31 cellular contexts compared by ENCODE assay signal in the genomic region with DNA sequence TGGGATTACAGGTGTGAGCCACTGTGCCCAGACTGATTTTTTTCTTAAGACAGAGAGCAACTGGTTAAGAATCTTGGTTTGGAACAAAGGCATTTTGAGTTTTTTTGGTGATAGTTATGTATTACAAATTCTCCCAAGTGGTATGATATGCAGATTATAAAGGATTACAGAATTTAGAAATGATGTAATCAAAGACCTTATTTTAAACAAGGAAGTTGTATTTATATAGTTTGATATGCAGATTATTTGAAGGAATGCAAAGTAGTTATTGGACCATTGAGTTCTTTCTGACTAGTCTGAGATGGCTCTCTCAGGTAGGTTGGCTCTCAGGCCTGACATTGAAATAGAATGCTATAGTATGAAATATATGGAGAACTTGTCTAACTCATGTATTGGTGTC. TPM values are rescaled to one million over a fixed set of nuclear protein-coding genes. Genes with fewer than 3 reads are reported as not detected.
"Had no signal": no experiment of that assay in that cellular context is flagged by ENCODE, and none has a peak within 500 bp of the region (broad histone marks: within the 10 kb centered on the region; RNA-seq: fewer than 3 reads in every experiment).

No MANE protein-coding gene starts in this region.

- H3K9ac ChIP-seq: neural progenitor cell, parathyroid adenoma had no signal

- H3K27ac ChIP-seq: neural progenitor cell, ovary, parathyroid adenoma, psoas muscle, skin epidermis, stomach, thoracic aorta, thyroid gland, tibial nerve, upper lobe of left lung, vagina had no signal

- H3K4me2 ChIP-seq: neural progenitor cell had no signal

- H3K36me3 ChIP-seq: neural progenitor cell, ovary had no signal

- H2AFZ ChIP-seq: neural progenitor cell, parathyroid adenoma had no signal

- H3K27ac Mint-ChIP-seq: natural killer cell; nephron; neural progenitor cell; progenitor cell of endocrine pancreas; stimulated activated effector memory CD8-positive, alpha-beta T cell treated with anti-CD3 and anti-CD28 coated beads, Interleukin-12 subunit alpha, Interleukin-12 subunit beta, amount 100 ng/mL, for 72 hours; stimulated activated naive B cell treated with anti-CD40 and anti-IgM and Interleukin-4, amounts not matched to agents 10 μg/mL and 1 μg/mL and 100 μg/mL, for 72 hours; stimulated activated naive CD8-positive, alpha-beta T cell treated with anti-CD3 and anti-CD28 coated beads, Interleukin-15, Interleukin-2, amounts not matched to agents 100 ng/mL and 50 ng/mL, for 24 hours had no signal

- H3K4me3 Mint-ChIP-seq: natural killer cell; nephron; neural progenitor cell; stimulated activated effector memory CD8-positive, alpha-beta T cell treated with anti-CD3 and anti-CD28 coated beads, Interleukin-12 subunit alpha, Interleukin-12 subunit beta, amount 100 ng/mL, for 72 hours; stimulated activated naive B cell treated with anti-CD40 and anti-IgM and Interleukin-4, amounts not matched to agents 10 μg/mL and 1 μg/mL and 100 μg/mL, for 72 hours; stimulated activated naive CD8-positive, alpha-beta T cell treated with anti-CD3 and anti-CD28 coated beads, Interleukin-15, Interleukin-2, amounts not matched to agents 100 ng/mL and 50 ng/mL, for 24 hours had no signal

- H3K27me3 Mint-ChIP-seq: progenitor cell of endocrine pancreas; stimulated activated naive B cell treated with anti-CD40 and anti-IgM and Interleukin-4, amounts not matched to agents 10 μg/mL and 1 μg/mL and 100 μg/mL, for 72 hours; stimulated activated naive CD8-positive, alpha-beta T cell treated with anti-CD3 and anti-CD28 coated beads, Interleukin-15, Interleukin-2, amounts not matched to agents 100 ng/mL and 50 ng/mL, for 24 hours had no signal

- H3K4me3 ChIP-seq: neural progenitor cell, ovary, psoas muscle, skin epidermis, stomach, thoracic aorta, thyroid gland, tibial nerve, upper lobe of left lung, vagina had no signal

- H3K9me3 ChIP-seq: ovary, psoas muscle, stomach, thoracic aorta, thyroid gland, tibial nerve, upper lobe of left lung, vagina had no signal

- H3K9me3 Mint-ChIP-seq: natural killer cell; nephron; neural progenitor cell; stimulated activated effector memory CD8-positive, alpha-beta T cell treated with anti-CD3 and anti-CD28 coated beads, Interleukin-12 subunit alpha, Interleukin-12 subunit beta, amount 100 ng/mL, for 72 hours; stimulated activated naive CD8-positive, alpha-beta T cell treated with anti-CD3 and anti-CD28 coated beads, Interleukin-15, Interleukin-2, amounts not matched to agents 100 ng/mL and 50 ng/mL, for 24 hours had no signal

- H3K4me1 ChIP-seq: parathyroid adenoma, thyroid gland had no signal

- DNase-seq: natural killer cell; occipital lobe; ovary; posterior cingulate gyrus; psoas muscle; right cardiac atrium; stimulated activated CD4-positive, alpha-beta T cell treated with anti-CD3 and anti-CD28 coated beads, Interleukin-15, amount 100 ng/mL, for 24 hours; stimulated activated CD4-positive, alpha-beta T cell treated with anti-CD3 and anti-CD28 coated beads, Interleukin-2, amount 100 ng/mL, for 24 hours; stimulated activated CD4-positive, alpha-beta T cell treated with anti-CD3 and anti-CD28 coated beads, Interleukin-2, amount 100 ng/mL, for 48 hours; stimulated activated CD4-positive, alpha-beta T cell treated with anti-CD3 and anti-CD28 coated beads, Interleukin-4, amount 100 ng/mL, for 24 hours; stimulated activated naive B cell treated with anti-CD40 and anti-IgM and Interleukin-4, amounts not matched to agents 10 μg/mL and 1 μg/mL and 100 μg/mL, for 72 hours; stimulated activated naive CD4-positive, alpha-beta T cell treated with Interleukin-2 at 50 U/mL for 16 hours; stomach; thyroid gland; trophoblast cell; upper lobe of left lung had no signal

- H3K27me3 ChIP-seq: neural progenitor cell, ovary, stomach, thyroid gland, tibial nerve, upper lobe of left lung, vagina had no signal

- FAIRE-seq: urothelium cell line had no signal

- ATAC-seq: natural killer cell; psoas muscle; right cardiac atrium; sciatic nerve; stimulated activated effector memory CD8-positive, alpha-beta T cell treated with anti-CD3 and anti-CD28 coated beads, Interleukin-12 subunit alpha, Interleukin-12 subunit beta, amount 100 ng/mL, for 72 hours; stimulated activated naive B cell treated with anti-CD40 and anti-IgM and Interleukin-4, amounts not matched to agents 10 μg/mL and 1 μg/mL and 100 μg/mL, for 72 hours had no signal

RNA-seq across cellular contexts. Expression of gene LHX1, which starts 46.3 kb away (rescaled TPM):
- total RNA-seq: natural killer cell, occipital lobe, osteoblast, psoas muscle, right cardiac atrium, sciatic nerve, stomach, subcutaneous adipose tissue, thoracic aorta, thyroid gland, tibial nerve, upper lobe of left lung, ureter, vagina had no signal
- polyA plus RNA-seq: psoas muscle, right cardiac atrium, stomach had no signal
